1 cellular context compared by ENCODE assay signal in genomic region chr17:29148257-29148789, GRCh38.
TF ChIP-seq lines count a peak whose summit lies in the region.

No MANE protein-coding gene starts in this region.

TF ChIP-seq in K562, 482 proteins besides CTCF, POLR2A, EP300 and RAD21 (continued from another document):
- no peak for TF ChIP-seq ZHX1 (conservative IDR thresholded peaks at IDR 0.05; ENCODE audit: low read length)
- no peak for TF ChIP-seq BRCA1 (IDR thresholded peaks at IDR 0.05)
- TF ChIP-seq BRCA1 (CRISPR knock-in tag; IDR thresholded peaks at IDR 0.05): no peak
- TF ChIP-seq TAF15 (IDR thresholded peaks at IDR 0.05; ENCODE audit: low read depth, low read length): no peak
- no peak for TF ChIP-seq ZNF586 (CRISPR knock-in tag; conservative IDR thresholded peaks at IDR 0.05)
- TF ChIP-seq HDAC8 (tag; IDR thresholded peaks at IDR 0.05): no peak
- TF ChIP-seq SMARCE1 (IDR thresholded peaks at IDR 0.05): no peak
- TF ChIP-seq THAP7 (CRISPR knock-in tag; IDR thresholded peaks at IDR 0.05): no peak
- no peak for TF ChIP-seq HOXB6 (CRISPR knock-in tag; IDR thresholded peaks at IDR 0.05; ENCODE audit: borderline replicate concordance)
- TF ChIP-seq NR2C2 (CRISPR knock-in tag; IDR thresholded peaks at IDR 0.05): no peak
- peak; percentile 45; the same call in 1 of the 2 replicates for TF ChIP-seq NR2C2 (tag; IDR thresholded peaks at IDR 0.05)
- TF ChIP-seq HOMEZ (CRISPR knock-in tag; IDR thresholded peaks at IDR 0.05): no peak
- no peak for TF ChIP-seq ZNF512 (tag; IDR thresholded peaks at IDR 0.05)
- TF ChIP-seq RBFOX2 (IDR thresholded peaks at IDR 0.05; ENCODE audit: low read depth, low read length): no peak
- 0 out of 2 replicates have a peak, but pooled peaks have one; percentile 23 for TF ChIP-seq EP400 (IDR thresholded peaks at IDR 0.05)
- no peak for TF ChIP-seq ZFP91 (CRISPR knock-in tag; IDR thresholded peaks at IDR 0.05)
- no peak for TF ChIP-seq IRF1 (CRISPR knock-in tag; IDR thresholded peaks at IDR 0.05; ENCODE audit: borderline replicate concordance)
- TF ChIP-seq DDX20 (tag; IDR thresholded peaks at IDR 0.05; ENCODE audit: low read depth): no peak
- no peak for TF ChIP-seq SP1 (CRISPR knock-in tag; IDR thresholded peaks at IDR 0.05)
- no peak for TF ChIP-seq ZNF282 (CRISPR knock-in tag; IDR thresholded peaks at IDR 0.05)
- no peak for TF ChIP-seq FOXP1 (CRISPR knock-in tag; IDR thresholded peaks at IDR 0.05)
